28 cellular contexts compared by ENCODE assay signal in genomic region chr6:145367149-145367548, GRCh38.
"Had no signal": no experiment of that assay in that cellular context is flagged by ENCODE, and none has a peak within 500 bp of the region (broad histone marks: within the 10 kb centered on the region; RNA-seq: fewer than 3 reads in every experiment).

No MANE protein-coding gene starts in this region.

- H3K4me1 ChIP-seq: lower lobe of right lung, pancreas, upper lobe of right lung had no signal

- H3K27me3 ChIP-seq: cardiac muscle cell, heart right ventricle, pancreas, upper lobe of right lung had no signal

- H3K36me3 ChIP-seq: cardiac muscle cell, heart right ventricle, lower lobe of right lung, pancreas, upper lobe of right lung had no signal

- FAIRE-seq: endometrium, keratinocyte, pancreas had no signal

- H3K9me3 ChIP-seq: lower lobe of right lung, mucosa of descending colon, pancreas, upper lobe of right lung had no signal

- DNase-seq: activated CD4-positive, alpha-beta T cell treated with anti-CD3 and anti-CD28 coated beads, Interleukin-2, amount 50 U/mL, for 4 hours; activated CD8-positive, alpha-beta memory T cell treated with anti-CD3 and anti-CD28 coated beads for 24 hours; activated CD8-positive, alpha-beta memory T cell treated with anti-CD3 and anti-CD28 coated beads, Interleukin-2, amount 50 U/mL, for 4 hours; activated naive CD4-positive, alpha-beta T cell; activated naive CD8-positive, alpha-beta T cell treated with anti-CD3 and anti-CD28 coated beads, Interleukin-2, amount 10 ng/mL, durations not matched to agents 7 days and 5 days; activated T-cell treated with anti-CD3 and anti-CD28 coated beads, Interleukin-2, amount 50 U/mL, for 24 hours; amygdala; effector CD4-positive, alpha-beta T cell; erythroblast; foreskin fibroblast; heart right ventricle; lower lobe of right lung; mesendoderm; mucosa of descending colon; nephron progenitor cell; pancreas; right cardiac atrium; stimulated activated CD4-positive, alpha-beta T cell treated with anti-CD3 and anti-CD28 coated beads, Interleukin-12 subunit alpha, Interleukin-12 subunit beta, amount 100 ng/mL, for 4 hours; stimulated activated CD4-positive, alpha-beta T cell treated with anti-CD3 and anti-CD28 coated beads, Interleukin-4, amount 100 ng/mL, for 4 hours; stimulated activated naive CD8-positive, alpha-beta T cell treated with anti-CD3 and anti-CD28 coated beads, Interleukin-15, Interleukin-2, amounts not matched to agents 100 U/mL and 50 U/mL, for 24 hours; T-helper 9 cell; upper lobe of right lung had no signal

- ATAC-seq: activated T-helper 17 cell treated with anti-CD3 and anti-CD28 coated beads, Interleukin-2, amount 50 U/mL, for 72 hours; heart right ventricle; left lobe of liver; lower lobe of right lung; mucosa of descending colon; pancreas; right cardiac atrium; stimulated activated naive CD8-positive, alpha-beta T cell treated with anti-CD3 and anti-CD28 coated beads, Interleukin-15, Interleukin-2, amounts not matched to agents 100 U/mL and 50 U/mL, for 24 hours; upper lobe of right lung; WTC11 had no signal

- H3K27ac ChIP-seq: cardiac muscle cell, heart right ventricle, lower lobe of right lung, pancreas, upper lobe of right lung had no signal

- H3K4me3 ChIP-seq: cardiac muscle cell, heart right ventricle, lower lobe of right lung, mucosa of descending colon, pancreas, upper lobe of right lung had no signal
